Comparison of ENCODE assay signal across 1 cellular context in genomic region chr3:45841380-45841700, GRCh38.
TF ChIP-seq lines count a peak whose summit lies in the region.

No MANE protein-coding gene starts in this region.

TF ChIP-seq in GM12878, 131 proteins besides CTCF, POLR2A, EP300 and RAD21:
- TF ChIP-seq EED (IDR thresholded peaks at IDR 0.05; ENCODE audit: low read depth) (peak; percentile 18; the same call in 1 of the 2 replicates), CREM (IDR thresholded peaks at IDR 0.05; ENCODE audit: low read depth) (no peak)
